In genomic region chr14:56474419-56475022, GRCh38 we compare ENCODE assay signal across 8 cellular contexts.
A peak's percentile ranks its signal among the peaks of the same experiment; 100 is the strongest.
DNase-seq lines count a peak whose midpoint lies in the region; ATAC-seq, FAIRE-seq and TF ChIP-seq lines count a peak whose summit lies in the region.

No MANE protein-coding gene starts in this region.

- H3K27ac ChIP-seq in right lobe of liver = no peak overlapping the region

- H3K9me3 ChIP-seq in HAP-1 (no peaks in the 10 kb centered on the region), right lobe of liver (no peaks in the 10 kb centered on the region)

- in situ Hi-C loops in HAP-1 (cut with MboI; ENCODE audit: low sequenced_read_pairs) = loop anchor here (10.0 kb wide), 1 partner anchor 770 kb away; no protein-coding TSS in a partner anchor

- TF ChIP-seq POLR2A in right lobe of liver (IDR thresholded peaks at IDR 0.05) = no peak

- ATAC-seq in right lobe of liver (peak; percentile 69 to 70 (median 70)), esophagus mucosa (no peak), HG03196 (IDR thresholded peaks at IDR 0.05; ENCODE audit: unreplicated experiment) (no peak), HG02870 (IDR thresholded peaks at IDR 0.05; ENCODE audit: unreplicated experiment) (no peak)

- FAIRE-seq in bronchial epithelial cell (lab: Jason Lieb, UNC) = no peak

- no peak overlapping the region for H3K4me3 ChIP-seq in HAP-1
- no peak overlapping the region for H3K4me3 ChIP-seq in bronchial epithelial cell (ENCODE audit: low read depth, low read length)
- H3K4me3 ChIP-seq in right lobe of liver = no peak overlapping the region

- WGBS in right lobe of liver (ENCODE audit: insufficient coverage, low coverage, low lambda C conversion rate, missing lambda C conversion rate) = 13% methylated on average over 8 of the region's 8 CpGs

- TF ChIP-seq CTCF in bronchial epithelial cell (IDR thresholded peaks at IDR 0.05; ENCODE audit: insufficient read depth, low read length, severe bottlenecking) (peak; percentile 63), right lobe of liver (IDR thresholded peaks at IDR 0.05) (peak; percentile 76 to 81 (median 80))

- intact Hi-C loops in right lobe of liver (cut with DNase I) = loop anchor here in 1 of 2 donors (10.0 kb wide), 1 partner anchor 770 kb away; no protein-coding TSS in a partner anchor

- H3K27me3 ChIP-seq in HAP-1 (ENCODE audit: low read depth) = no peaks in the 10 kb centered on the region
- no peaks in the 10 kb centered on the region for H3K27me3 ChIP-seq in bronchial epithelial cell (ENCODE audit: control insufficient read depth, insufficient read depth, low read length)
- H3K27me3 ChIP-seq in right lobe of liver = no peaks in the 10 kb centered on the region

- DNase-seq in CMK (ENCODE audit: low read depth) (peak; percentile 3), HAP-1 (ENCODE audit: low spot score in 2 of 2) (peak; percentile 23 to 62), NCI-H69 (lab: John Stamatoyannopoulos, UW) (peak; percentile 74), bronchial epithelial cell (ENCODE audit: low read depth) (peak; percentile 44), right lobe of liver (no peak)

- H3K36me3 ChIP-seq in HAP-1 (replicated peaks) (no peaks in the 10 kb centered on the region), bronchial epithelial cell (ENCODE audit: control insufficient read depth, insufficient read depth, low read length) (no peaks in the 10 kb centered on the region), right lobe of liver (no peaks in the 10 kb centered on the region)

- no peaks in the 10 kb centered on the region for H3K4me1 ChIP-seq in HAP-1
- H3K4me1 ChIP-seq in right lobe of liver = no peaks in the 10 kb centered on the region

Comparison
In these comparisons a context has a peak if more than half of its experiments do, and no peak if none do; other contexts are left out.
1. DNase-seq: peak in CMK (single experiment), HAP-1 (2 of 2), NCI-H69 (single experiment) and bronchial epithelial cell (single experiment); none in right lobe of liver (0 of 3).
2. ATAC-seq: peak in right lobe of liver (4 of 4); none in esophagus mucosa (single experiment), HG03196 (single experiment) and HG02870 (single experiment).